ENCODE assay signal across 1 cellular context in the genomic region with DNA sequence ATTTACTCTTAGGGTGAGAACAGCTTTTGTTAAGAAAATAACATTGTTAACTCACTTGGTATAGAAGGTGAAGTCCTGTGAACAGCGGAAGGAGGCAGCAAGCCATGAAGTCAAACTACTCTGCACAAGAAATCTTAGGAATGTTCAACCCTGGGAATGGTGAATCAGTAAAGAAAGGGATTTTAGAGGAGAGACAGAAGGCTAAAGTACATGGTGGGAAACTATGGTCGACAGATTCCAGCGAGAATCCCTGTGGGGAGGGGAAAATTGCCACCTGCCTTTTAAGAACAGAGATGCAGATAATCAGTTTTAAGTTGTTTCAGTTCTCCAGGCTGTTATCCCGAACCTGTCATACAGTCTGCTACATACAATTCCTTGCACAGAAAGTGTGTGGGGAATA.
TF ChIP-seq lines count a peak whose summit lies in the region.

No MANE protein-coding gene starts in this region.

TF ChIP-seq in WTC11, 78 proteins besides CTCF, POLR2A, EP300 and RAD21 (continued from another document):
- no peak for TF ChIP-seq ZNF281 (CRISPR knock-in tag; IDR thresholded peaks at IDR 0.05)
- TF ChIP-seq TEAD1 (CRISPR knock-in tag; IDR thresholded peaks at IDR 0.05): no peak
- TF ChIP-seq, protein P1, sequence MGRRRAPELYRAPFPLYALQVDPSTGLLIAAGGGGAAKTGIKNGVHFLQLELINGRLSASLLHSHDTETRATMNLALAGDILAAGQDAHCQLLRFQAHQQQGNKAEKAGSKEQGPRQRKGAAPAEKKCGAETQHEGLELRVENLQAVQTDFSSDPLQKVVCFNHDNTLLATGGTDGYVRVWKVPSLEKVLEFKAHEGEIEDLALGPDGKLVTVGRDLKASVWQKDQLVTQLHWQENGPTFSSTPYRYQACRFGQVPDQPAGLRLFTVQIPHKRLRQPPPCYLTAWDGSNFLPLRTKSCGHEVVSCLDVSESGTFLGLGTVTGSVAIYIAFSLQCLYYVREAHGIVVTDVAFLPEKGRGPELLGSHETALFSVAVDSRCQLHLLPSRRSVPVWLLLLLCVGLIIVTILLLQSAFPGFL (CRISPR knock-in tag; IDR thresholded peaks at IDR 0.05; ENCODE audit: borderline replicate concordance): no peak
- TF ChIP-seq SMAD3 (CRISPR knock-in tag; IDR thresholded peaks at IDR 0.05; ENCODE audit: borderline replicate concordance): no peak
- TF ChIP-seq ZNF219 (CRISPR knock-in tag; IDR thresholded peaks at IDR 0.05; ENCODE audit: borderline replicate concordance): no peak
- no peak for TF ChIP-seq ETV6 (CRISPR knock-in tag; IDR thresholded peaks at IDR 0.05)
- no peak for TF ChIP-seq AR (CRISPR knock-in tag; IDR thresholded peaks at IDR 0.05)
- TF ChIP-seq, protein P2, sequence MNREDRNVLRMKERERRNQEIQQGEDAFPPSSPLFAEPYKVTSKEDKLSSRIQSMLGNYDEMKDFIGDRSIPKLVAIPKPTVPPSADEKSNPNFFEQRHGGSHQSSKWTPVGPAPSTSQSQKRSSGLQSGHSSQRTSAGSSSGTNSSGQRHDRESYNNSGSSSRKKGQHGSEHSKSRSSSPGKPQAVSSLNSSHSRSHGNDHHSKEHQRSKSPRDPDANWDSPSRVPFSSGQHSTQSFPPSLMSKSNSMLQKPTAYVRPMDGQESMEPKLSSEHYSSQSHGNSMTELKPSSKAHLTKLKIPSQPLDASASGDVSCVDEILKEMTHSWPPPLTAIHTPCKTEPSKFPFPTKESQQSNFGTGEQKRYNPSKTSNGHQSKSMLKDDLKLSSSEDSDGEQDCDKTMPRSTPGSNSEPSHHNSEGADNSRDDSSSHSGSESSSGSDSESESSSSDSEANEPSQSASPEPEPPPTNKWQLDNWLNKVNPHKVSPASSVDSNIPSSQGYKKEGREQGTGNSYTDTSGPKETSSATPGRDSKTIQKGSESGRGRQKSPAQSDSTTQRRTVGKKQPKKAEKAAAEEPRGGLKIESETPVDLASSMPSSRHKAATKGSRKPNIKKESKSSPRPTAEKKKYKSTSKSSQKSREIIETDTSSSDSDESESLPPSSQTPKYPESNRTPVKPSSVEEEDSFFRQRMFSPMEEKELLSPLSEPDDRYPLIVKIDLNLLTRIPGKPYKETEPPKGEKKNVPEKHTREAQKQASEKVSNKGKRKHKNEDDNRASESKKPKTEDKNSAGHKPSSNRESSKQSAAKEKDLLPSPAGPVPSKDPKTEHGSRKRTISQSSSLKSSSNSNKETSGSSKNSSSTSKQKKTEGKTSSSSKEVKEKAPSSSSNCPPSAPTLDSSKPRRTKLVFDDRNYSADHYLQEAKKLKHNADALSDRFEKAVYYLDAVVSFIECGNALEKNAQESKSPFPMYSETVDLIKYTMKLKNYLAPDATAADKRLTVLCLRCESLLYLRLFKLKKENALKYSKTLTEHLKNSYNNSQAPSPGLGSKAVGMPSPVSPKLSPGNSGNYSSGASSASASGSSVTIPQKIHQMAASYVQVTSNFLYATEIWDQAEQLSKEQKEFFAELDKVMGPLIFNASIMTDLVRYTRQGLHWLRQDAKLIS (CRISPR knock-in tag; IDR thresholded peaks at IDR 0.05; ENCODE audit: borderline replicate concordance): no peak
- TF ChIP-seq FOXJ3 (CRISPR knock-in tag; IDR thresholded peaks at IDR 0.05; ENCODE audit: borderline replicate concordance): no peak
- no peak for TF ChIP-seq SOX15 (CRISPR knock-in tag; IDR thresholded peaks at IDR 0.05)
TF ChIP-seq in WTC11: peak in this region for 0.
